22 cellular contexts compared by ENCODE assay signal in the genomic region with DNA sequence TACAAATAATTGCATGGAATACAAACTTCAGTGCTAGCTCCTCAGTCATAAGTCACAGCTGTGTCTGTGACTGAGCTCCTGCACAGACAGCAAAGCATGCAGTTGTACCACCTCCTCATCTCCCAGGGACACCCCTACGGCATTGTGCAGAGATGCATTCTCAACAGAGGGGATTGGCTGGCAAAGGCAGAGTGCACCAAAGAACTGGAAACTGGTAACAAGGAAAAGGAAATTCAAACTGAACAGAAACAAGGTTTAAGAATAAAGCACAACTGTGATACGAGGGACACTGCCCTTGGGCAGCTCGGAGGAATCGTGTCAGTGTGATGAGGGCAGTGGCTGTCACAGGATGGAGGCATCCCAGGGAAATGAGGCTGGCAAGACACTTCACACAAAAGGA.
"Had no signal": no experiment of that assay in that cellular context is flagged by ENCODE, and none has a peak within 500 bp of the region (broad histone marks: within the 10 kb centered on the region; RNA-seq: fewer than 3 reads in every experiment).

No MANE protein-coding gene starts in this region.

- H3K4me1 ChIP-seq: parathyroid adenoma, stomach, transverse colon had no signal

- ATAC-seq: activated CD8-positive, alpha-beta T cell treated with anti-CD3 and anti-CD28 coated beads, Interleukin-2, amount 10 ng/mL, durations not matched to agents 7 days and 5 days; left cardiac atrium; mucosa of descending colon; sciatic nerve; stimulated activated memory B cell treated with anti-CD40 and anti-IgM and Interleukin-4, amounts not matched to agents 10 μg/mL and 1 μg/mL and 100 μg/mL, for 72 hours; T-cell had no signal

- DNase-seq: activated CD4-positive, alpha-beta T cell treated with anti-CD3 and anti-CD28 coated beads for 1 hour; activated CD4-positive, alpha-beta T cell treated with anti-CD3 and anti-CD28 coated beads, Interleukin-2, amount 50 U/mL, for 1 hour; activated CD8-positive, alpha-beta T cell treated with anti-CD3 and anti-CD28 coated beads, Interleukin-2, amount 10 ng/mL, durations not matched to agents 7 days and 5 days; activated naive CD4-positive, alpha-beta T cell treated with anti-CD3 and anti-CD28 coated beads, Interleukin-2, amount 10 ng/mL, durations not matched to agents 7 days and 5 days; activated T-cell treated with anti-CD3 and anti-CD28 coated beads, Interleukin-2, amount 50 U/mL, for 48 hours; amygdala; cerebellar nuclear complex; hippocampal formation; left cardiac atrium; mucosa of descending colon; nephron progenitor cell; SK-N-SH; small intestine; stimulated activated CD4-positive, alpha-beta T cell treated with anti-CD3 and anti-CD28 coated beads, Interleukin-15, amount 100 ng/mL, for 24 hours; stomach; T-cell; transverse colon had no signal

- H3K27ac ChIP-seq: coronary artery, epithelial cell of prostate, parathyroid adenoma, stomach, transverse colon had no signal

- H3K9me3 ChIP-seq: mucosa of descending colon, SK-N-SH, transverse colon had no signal

- H3K4me3 ChIP-seq: coronary artery, mucosa of descending colon, stomach, transverse colon had no signal

- H3K36me3 ChIP-seq: stomach, transverse colon had no signal
